ENCODE assay signal across 8 cellular contexts in the genomic region with DNA sequence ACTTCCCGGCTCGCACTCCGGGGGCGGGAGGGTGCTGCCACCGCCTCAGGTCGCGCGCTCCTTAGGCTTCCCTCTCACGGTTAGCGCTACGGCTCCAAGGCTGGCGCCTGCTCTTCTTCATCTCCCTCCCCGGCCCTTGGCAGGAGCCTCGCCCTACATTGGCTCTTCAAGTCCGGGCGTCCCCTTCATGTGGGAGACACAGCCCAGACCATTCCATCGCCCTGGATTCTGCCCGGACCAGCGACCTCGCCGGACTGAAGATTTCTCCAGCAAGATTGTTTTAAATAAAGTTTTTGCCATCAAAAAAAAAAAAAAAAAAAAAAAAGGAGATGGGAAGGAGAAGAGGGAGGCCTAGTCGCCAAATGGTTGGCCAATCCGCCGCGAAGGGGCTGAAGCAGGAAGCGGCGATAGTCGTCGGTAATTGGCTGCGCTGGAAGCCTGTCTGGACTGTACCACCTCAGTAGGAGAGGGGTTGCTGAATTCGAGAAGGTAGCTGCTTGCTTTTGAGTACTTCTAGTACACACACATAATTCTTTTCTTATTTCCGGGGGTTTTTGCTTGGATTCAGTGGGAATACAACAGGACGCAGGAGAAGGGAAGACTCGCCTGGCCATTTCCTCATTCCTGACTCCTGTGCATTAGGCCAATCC. TPM values are rescaled to one million over a fixed set of nuclear protein-coding genes. Genes with fewer than 3 reads are reported as not detected.
A peak's percentile ranks its signal among the peaks of the same experiment; 100 is the strongest.
DNase-seq lines count a peak whose midpoint lies in the region; ATAC-seq and TF ChIP-seq lines count a peak whose summit lies in the region.

No MANE protein-coding gene starts in this region.

- H3K79me2 ChIP-seq in GM23338 (replicated peaks; ENCODE audit: insufficient read depth) (peaks cover 39% of the 10 kb centered on the region), fibroblast of lung (ENCODE audit: control insufficient read depth, insufficient read depth, low read length) (peaks cover 39% of the 10 kb centered on the region)

- peak overlapping the region; percentile 80 for H3K4me2 ChIP-seq in GM23338
- peak overlapping the region; percentile 81 for H3K4me2 ChIP-seq in fibroblast of lung (ENCODE audit: extremely low read depth, insufficient read depth, low read length)

- H3K4me3 ChIP-seq in GM23338 = peak overlapping the region; percentile 87
- H3K4me3 ChIP-seq in fibroblast of lung (replicated peaks in 1 of 4; ENCODE audit: control extremely low read depth in 1 of 4, insufficient read depth in 1 of 4, low read depth in 3 of 4, low read length in 4 of 4) = peak overlapping the region; percentile 67 to 92 (median 72)
- peak overlapping the region; percentile 87 for H3K4me3 ChIP-seq in naive thymus-derived CD4-positive, alpha-beta T cell (ENCODE audit: low read length)

- ATAC-seq in GM23338 = peak; percentile 76
- peak; percentile 74 for ATAC-seq in activated T-helper 17 cell treated with anti-CD3 and anti-CD28 coated beads, Interleukin-2, amount 50 U/mL, for 72 hours (replicated peaks)
- ATAC-seq in naive thymus-derived CD4-positive, alpha-beta T cell = peak; percentile 80
- ATAC-seq in stimulated activated memory B cell treated with anti-CD40 and anti-IgM and Interleukin-4, amounts not matched to agents 10 μg/mL and 1 μg/mL and 100 μg/mL, for 72 hours = peak; percentile 85

- peaks cover 18% of the 10 kb centered on the region for H3K27me3 Mint-ChIP-seq in GM23338 (ENCODE audit: insufficient read depth, low read depth, poor library complexity)
- no peaks in the 10 kb centered on the region for H3K27me3 Mint-ChIP-seq in activated T-helper 17 cell treated with anti-CD3 and anti-CD28 coated beads, Interleukin-2, amount 50 U/mL, for 72 hours
- H3K27me3 Mint-ChIP-seq in naive thymus-derived CD4-positive, alpha-beta T cell = no peaks in the 10 kb centered on the region
- H3K27me3 Mint-ChIP-seq in stimulated activated memory B cell treated with anti-CD40 and anti-IgM and Interleukin-4, amounts not matched to agents 10 μg/mL and 1 μg/mL and 100 μg/mL, for 72 hours = no peaks in the 10 kb centered on the region

- H3K27ac Mint-ChIP-seq in GM23338 = peak overlapping the region; percentile 100
- H3K27ac Mint-ChIP-seq in activated T-helper 17 cell treated with anti-CD3 and anti-CD28 coated beads, Interleukin-2, amount 50 U/mL, for 72 hours = peak overlapping the region; percentile 98
- peak overlapping the region; percentile 97 to 100 (median 98) for H3K27ac Mint-ChIP-seq in naive thymus-derived CD4-positive, alpha-beta T cell
- H3K27ac Mint-ChIP-seq in stimulated activated memory B cell treated with anti-CD40 and anti-IgM and Interleukin-4, amounts not matched to agents 10 μg/mL and 1 μg/mL and 100 μg/mL, for 72 hours = peak overlapping the region; percentile 99

- H4K20me1 ChIP-seq in GM23338 (replicated peaks; ENCODE audit: insufficient read depth) (peaks cover 7% of the 10 kb centered on the region; the same call in 1 of the 2 replicates), fibroblast of lung (ENCODE audit: control insufficient read depth, extremely low read depth, insufficient read depth, low read length) (peaks cover 2% of the 10 kb centered on the region)

- peaks cover 4% of the 10 kb centered on the region; the same call in 1 of the 2 replicates for H3K36me3 ChIP-seq in GM23338 (ENCODE audit: insufficient read depth)
- H3K36me3 ChIP-seq in fibroblast of lung (ENCODE audit: control insufficient read depth, insufficient read depth, low read length) = peaks cover 4% of the 10 kb centered on the region
- peaks cover 0 to 14% (median 6%) of the 10 kb centered on the region in 3 experiments for H3K36me3 ChIP-seq in naive thymus-derived CD4-positive, alpha-beta T cell (ENCODE audit: control insufficient read depth in 2 of 3, insufficient read depth in 3 of 3, low read length in 3 of 3)

- H3K9me3 Mint-ChIP-seq in GM23338 = peaks cover 2% of the 10 kb centered on the region; the same call in 2 of the 3 replicates
- no peaks in the 10 kb centered on the region for H3K9me3 Mint-ChIP-seq in activated T-helper 17 cell treated with anti-CD3 and anti-CD28 coated beads, Interleukin-2, amount 50 U/mL, for 72 hours
- peaks cover 0 to 13% (median 0%) of the 10 kb centered on the region in 11 donors for H3K9me3 Mint-ChIP-seq in naive thymus-derived CD4-positive, alpha-beta T cell
- no peaks in the 10 kb centered on the region for H3K9me3 Mint-ChIP-seq in stimulated activated memory B cell treated with anti-CD40 and anti-IgM and Interleukin-4, amounts not matched to agents 10 μg/mL and 1 μg/mL and 100 μg/mL, for 72 hours

- CTCF ChIA-PET in naive thymus-derived CD4-positive, alpha-beta T cell (lab: Charles Lee) = interaction anchor here (1.0 to 1.7 kb wide), 3 partner anchors 9 to 140 kb away, joined by 3 to 4 read pairs (median 4); no protein-coding TSS in a partner anchor

- H3K9me3 ChIP-seq in fibroblast of lung (ENCODE audit: control insufficient read depth, insufficient read depth, low read depth, low read length) = no peaks in the 10 kb centered on the region
- H3K9me3 ChIP-seq in naive thymus-derived CD4-positive, alpha-beta T cell (ENCODE audit: control insufficient read depth in 2 of 3, low read length in 3 of 3) = no peaks in the 10 kb centered on the region

- peak overlapping the region; percentile 93 for H3K9ac ChIP-seq in fibroblast of lung (ENCODE audit: insufficient read depth, low read length)

- H3K4me3 Mint-ChIP-seq in GM23338 = peak overlapping the region; percentile 97
- peak overlapping the region; percentile 99 for H3K4me3 Mint-ChIP-seq in activated T-helper 17 cell treated with anti-CD3 and anti-CD28 coated beads, Interleukin-2, amount 50 U/mL, for 72 hours
- H3K4me3 Mint-ChIP-seq in naive thymus-derived CD4-positive, alpha-beta T cell = peak overlapping the region; percentile 84 to 100 (median 91)
- peak overlapping the region; percentile 98 for H3K4me3 Mint-ChIP-seq in stimulated activated memory B cell treated with anti-CD40 and anti-IgM and Interleukin-4, amounts not matched to agents 10 μg/mL and 1 μg/mL and 100 μg/mL, for 72 hours

- H3K36me3 Mint-ChIP-seq in GM23338 (ENCODE audit: low read depth) = peaks cover 14% of the 10 kb centered on the region
- H3K36me3 Mint-ChIP-seq in activated T-helper 17 cell treated with anti-CD3 and anti-CD28 coated beads, Interleukin-2, amount 50 U/mL, for 72 hours (ENCODE audit: low read depth) = peaks cover 55% of the 10 kb centered on the region
- H3K36me3 Mint-ChIP-seq in naive thymus-derived CD4-positive, alpha-beta T cell = peaks cover 3 to 13% (median 8%) of the 10 kb centered on the region in 5 donors
- peaks cover 22% of the 10 kb centered on the region for H3K36me3 Mint-ChIP-seq in stimulated activated memory B cell treated with anti-CD40 and anti-IgM and Interleukin-4, amounts not matched to agents 10 μg/mL and 1 μg/mL and 100 μg/mL, for 72 hours

- POLR2A ChIA-PET in naive thymus-derived CD4-positive, alpha-beta T cell (lab: Charles Lee) = interaction anchor here (0.6 to 2.0 kb wide), 13 partner anchors 9 to 1939 kb away, joined by 3 to 13 read pairs (median 4); a partner anchor contains a TSS

- H3K27ac ChIP-seq in GM23338 (ENCODE audit: low read depth) = peak overlapping the region; percentile 88
- H3K27ac ChIP-seq in fibroblast of lung (ENCODE audit: insufficient read depth, low read length) = peak overlapping the region; percentile 100
- H3K27ac ChIP-seq in naive thymus-derived CD4-positive, alpha-beta T cell (ENCODE audit: low read depth, low read length) = peak overlapping the region; percentile 97

- TF ChIP-seq CTCF in GM23338 (conservative IDR thresholded peaks at IDR 0.05; ENCODE audit: low read depth in 2 of 2) (no peak), fibroblast of lung (conservative IDR thresholded peaks at IDR 0.05 in 1 of 2, IDR thresholded peaks at IDR 0.05 in 1 of 2; ENCODE audit: low read depth in 1 of 2, low read length in 2 of 2) (no peak)

- H3K4me1 ChIP-seq in GM23338 (ENCODE audit: insufficient read depth) = peaks cover 5% of the 10 kb centered on the region; the same call in 1 of the 2 replicates
- H3K4me1 ChIP-seq in fibroblast of lung (ENCODE audit: control insufficient read depth, extremely low read depth, insufficient read depth, low read length) = peaks cover 4% of the 10 kb centered on the region
- H3K4me1 ChIP-seq in naive thymus-derived CD4-positive, alpha-beta T cell (ENCODE audit: control insufficient read depth in 2 of 2, insufficient read depth in 2 of 2, low read length in 2 of 2) = peaks cover 25 to 28% of the 10 kb centered on the region in 2 donors

- intact Hi-C loops in naive thymus-derived CD4-positive, alpha-beta T cell (cut with micrococcal nuclease) = loop anchor here (1.0 to 5.0 kb wide), 17 partner anchors 10 to 1950 kb away; a partner anchor contains a TSS

- no peaks in the 10 kb centered on the region for H3K27me3 ChIP-seq in GM23338 (ENCODE audit: insufficient read depth)
- H3K27me3 ChIP-seq in fibroblast of lung (ENCODE audit: control insufficient read depth, insufficient read depth, low read length) = no peaks in the 10 kb centered on the region
- no peaks in the 10 kb centered on the region for H3K27me3 ChIP-seq in naive thymus-derived CD4-positive, alpha-beta T cell (ENCODE audit: control insufficient read depth in 2 of 2, insufficient read depth in 2 of 2, low read length in 2 of 2)

- peaks cover 12% of the 10 kb centered on the region for H3K4me1 Mint-ChIP-seq in GM23338
- peaks cover 9% of the 10 kb centered on the region for H3K4me1 Mint-ChIP-seq in activated T-helper 17 cell treated with anti-CD3 and anti-CD28 coated beads, Interleukin-2, amount 50 U/mL, for 72 hours
- H3K4me1 Mint-ChIP-seq in naive thymus-derived CD4-positive, alpha-beta T cell = peaks cover 34 to 61% (median 48%) of the 10 kb centered on the region in 7 donors
- peaks cover 42% of the 10 kb centered on the region for H3K4me1 Mint-ChIP-seq in stimulated activated memory B cell treated with anti-CD40 and anti-IgM and Interleukin-4, amounts not matched to agents 10 μg/mL and 1 μg/mL and 100 μg/mL, for 72 hours

- peak; percentile 99 for DNase-seq in Daoy (ENCODE audit: low read depth)
- peak; percentile 99 for DNase-seq in GM23338 (ENCODE audit: low spot score)
- peak; percentile 98 for DNase-seq in Kasumi-1 (lab: John Stamatoyannopoulos, UW)
- DNase-seq in RKO (ENCODE audit: low spot score) = peak; percentile 98
- peak; percentile 99 to 100 for DNase-seq in fibroblast of lung (ENCODE audit: low read depth in 2 of 2)
- DNase-seq in naive thymus-derived CD4-positive, alpha-beta T cell = peak; percentile 68 to 99 (median 97)

- H2AFZ ChIP-seq in GM23338 = peak overlapping the region; percentile 53
- H2AFZ ChIP-seq in fibroblast of lung (ENCODE audit: low read length) = peak overlapping the region; percentile 90

- H3K9me2 ChIP-seq in GM23338 (ENCODE audit: insufficient read depth) = no peaks in the 10 kb centered on the region

- peaks cover 6% of the 10 kb centered on the region for H3F3A ChIP-seq in GM23338 (replicated peaks; ENCODE audit: low read depth)

RNA-seq across cellular contexts. Expression of a gene that starts 0.7 kb away (rescaled TPM):
- total RNA-seq in Daoy (2014; rRNA removed; shearing (Covaris generic)) = 27.7 and 28.0 TPM in 2 replicates
- 35.7 and 42.3 TPM in 2 replicates for total RNA-seq in GM23338 (2014; rRNA removed; shearing (Covaris generic))
- 15.7 and 16.9 TPM in 2 replicates for polyA plus RNA-seq in GM23338 (2016; fragmentation: Nextera tagmentation; extraction: Ambion mirVana)
- total RNA-seq in activated T-helper 17 cell treated with anti-CD3 and anti-CD28 coated beads, Interleukin-2, amount 50 U/mL, for 72 hours = 10 to 100 TPM; 58.2 to 79.9 TPM
- 26.7 and 33.9 TPM in 2 replicates for total RNA-seq in fibroblast of lung
- 58.9 and 69.8 TPM in 2 replicates for polyA plus RNA-seq in fibroblast of lung
- polyA plus RNA-seq in fibroblast of lung (2012) = 40.5 and 46.5 TPM in 2 replicates
- polyA minus RNA-seq in fibroblast of lung (ENCODE audit: low replicate concordance) = 113 and 142 TPM in 2 replicates
- 10 to 100 TPM; 51.4 to 82.2 (median 59.1) TPM for total RNA-seq in naive thymus-derived CD4-positive, alpha-beta T cell
- 10 to 100 TPM; 26.9 to 44.5 TPM for polyA plus RNA-seq in naive thymus-derived CD4-positive, alpha-beta T cell

RNA-seq across cellular contexts. Expression of a gene that starts 9.6 kb away (rescaled TPM):
- 27.7 and 38.4 TPM in 2 replicates for total RNA-seq in Daoy (2014; rRNA removed; shearing (Covaris generic))
- 25.2 and 25.4 TPM in 2 replicates for total RNA-seq in GM23338 (2014; rRNA removed; shearing (Covaris generic))
- 14.4 and 16.8 TPM in 2 replicates for polyA plus RNA-seq in GM23338 (2016; fragmentation: Nextera tagmentation; extraction: Ambion mirVana)
- 10 to 100 TPM; 16.6 to 24.1 TPM for total RNA-seq in activated T-helper 17 cell treated with anti-CD3 and anti-CD28 coated beads, Interleukin-2, amount 50 U/mL, for 72 hours
- 13.2 and 17.2 TPM in 2 replicates for total RNA-seq in fibroblast of lung
- polyA plus RNA-seq in fibroblast of lung = 24.1 and 31.5 TPM in 2 replicates
- polyA plus RNA-seq in fibroblast of lung (2012) = 10.7 and 15.2 TPM in 2 replicates
- polyA minus RNA-seq in fibroblast of lung (ENCODE audit: low replicate concordance) = 11.3 and 25.0 TPM in 2 replicates
- total RNA-seq in naive thymus-derived CD4-positive, alpha-beta T cell = 10 to 100 TPM; 12.8 to 18.5 (median 14.7) TPM
- polyA plus RNA-seq in naive thymus-derived CD4-positive, alpha-beta T cell = 10 to 100 TPM; 10.1 to 10.3 TPM

RNA-seq across cellular contexts. Expression of a gene that starts 17.5 kb away (rescaled TPM):
- total RNA-seq in Daoy (2014; rRNA removed; shearing (Covaris generic)) = not detected in 2 replicates
- total RNA-seq in GM23338 (2014; rRNA removed; shearing (Covaris generic)) = 0.82 TPM in 1 of 2 replicates, not detected in the other
- polyA plus RNA-seq in GM23338 (2016; fragmentation: Nextera tagmentation; extraction: Ambion mirVana) = 1.1 and 1.2 TPM in 2 replicates
- total RNA-seq in activated T-helper 17 cell treated with anti-CD3 and anti-CD28 coated beads, Interleukin-2, amount 50 U/mL, for 72 hours = 1 to 10 TPM in 1 of 2 donors, not detected in 1; 1.5 TPM
- 1.5 and 2.3 TPM in 2 replicates for total RNA-seq in fibroblast of lung
- 0.10 and 0.59 TPM in 2 replicates for polyA plus RNA-seq in fibroblast of lung
- 0.24 and 0.79 TPM in 2 replicates for polyA plus RNA-seq in fibroblast of lung (2012)
- polyA minus RNA-seq in fibroblast of lung (ENCODE audit: low replicate concordance) = 0.47 TPM in 1 of 2 replicates, not detected in the other
- 10 to 100 TPM in 2 of 5 experiments, 1 to 10 TPM in 2, under 1 TPM in 1; 0.70 to 13.4 (median 4.3) TPM for total RNA-seq in naive thymus-derived CD4-positive, alpha-beta T cell
- under 1 TPM; 0.15 to 0.18 TPM for polyA plus RNA-seq in naive thymus-derived CD4-positive, alpha-beta T cell

RNA-seq across cellular contexts. Expression of a gene that starts 44.8 kb away (rescaled TPM):
- 22.1 and 24.2 TPM in 2 replicates for total RNA-seq in Daoy (2014; rRNA removed; shearing (Covaris generic))
- total RNA-seq in GM23338 (2014; rRNA removed; shearing (Covaris generic)) = 15.2 and 17.7 TPM in 2 replicates
- polyA plus RNA-seq in GM23338 (2016; fragmentation: Nextera tagmentation; extraction: Ambion mirVana) (64.2 and 64.9 TPM in 2 replicates), fibroblast of lung (28.9 and 31.4 TPM in 2 replicates)
- total RNA-seq in activated T-helper 17 cell treated with anti-CD3 and anti-CD28 coated beads, Interleukin-2, amount 50 U/mL, for 72 hours = 10 to 100 TPM; 10.9 to 12.3 TPM
- total RNA-seq in fibroblast of lung = 15.2 and 16.0 TPM in 2 replicates
- 21.2 and 24.4 TPM in 2 replicates for polyA plus RNA-seq in fibroblast of lung (2012)
- polyA minus RNA-seq in fibroblast of lung (ENCODE audit: low replicate concordance) = 2.1 and 4.4 TPM in 2 replicates
- total RNA-seq in naive thymus-derived CD4-positive, alpha-beta T cell = 10 to 100 TPM; 10.2 to 15.6 (median 12.4) TPM
- polyA plus RNA-seq in naive thymus-derived CD4-positive, alpha-beta T cell = 10 to 100 TPM; 12.4 to 13.8 TPM

RNA-seq across cellular contexts. Expression of a gene that starts 45.2 kb away (rescaled TPM):
- 161 and 167 TPM in 2 replicates for total RNA-seq in Daoy (2014; rRNA removed; shearing (Covaris generic))
- 61.1 and 69.3 TPM in 2 replicates for total RNA-seq in GM23338 (2014; rRNA removed; shearing (Covaris generic))
- polyA plus RNA-seq in GM23338 (2016; fragmentation: Nextera tagmentation; extraction: Ambion mirVana) (56.0 and 59.2 TPM in 2 replicates), fibroblast of lung (71.8 and 84.2 TPM in 2 replicates)
- total RNA-seq in activated T-helper 17 cell treated with anti-CD3 and anti-CD28 coated beads, Interleukin-2, amount 50 U/mL, for 72 hours = 10 to 100 TPM; 40.3 to 75.7 TPM
- 55.7 and 62.8 TPM in 2 replicates for total RNA-seq in fibroblast of lung
- polyA plus RNA-seq in fibroblast of lung (2012) = 61.5 and 79.5 TPM in 2 replicates
- polyA minus RNA-seq in fibroblast of lung (ENCODE audit: low replicate concordance) = 93.9 and 95.7 TPM in 2 replicates
- 10 to 100 TPM; 43.0 to 67.3 (median 64.8) TPM for total RNA-seq in naive thymus-derived CD4-positive, alpha-beta T cell
- polyA plus RNA-seq in naive thymus-derived CD4-positive, alpha-beta T cell = 10 to 100 TPM; 79.0 to 91.2 TPM

Comparison
In these comparisons a context has a peak if more than half of its experiments do, and no peak if none do; other contexts are left out.
1. Peak in every context shown above with its lines: DNase-seq, ATAC-seq, H3K4me3 ChIP-seq and H3K27ac ChIP-seq.